Comparison of ENCODE assay signal across 14 cellular contexts in genomic region chr16:66742409-66742808, GRCh38. TPM values are rescaled to one million over a fixed set of nuclear protein-coding genes. Genes with fewer than 3 reads are reported as not detected.
DNase-seq lines count a peak whose midpoint lies in the region; ATAC-seq and TF ChIP-seq lines count a peak whose summit lies in the region.
"Had no signal": no experiment of that assay in that cellular context is flagged by ENCODE, and none has a peak within 500 bp of the region (broad histone marks: within the 10 kb centered on the region; RNA-seq: fewer than 3 reads in every experiment).

No MANE protein-coding gene starts in this region.

- no peak for DNase-seq in SK-N-SH
- peak; percentile 11 for DNase-seq in dermis blood vessel endothelial cell
- no peak for DNase-seq in thyroid gland
- no peak for DNase-seq in NOMO-1 treated with dmso at 0.1 percent for 144 hours (lab: John Stamatoyannopoulos, UW; ENCODE audit: unreplicated experiment)
- no peak for DNase-seq in foreskin keratinocyte
- DNase-seq: activated T-cell treated with anti-CD3 and anti-CD28 coated beads, Interleukin-2, amount 50 U/mL, for 4 hours; H7; NCI-H1105; NCI-H524 treated with DMSO at 0.1 percent for 48 hours had no signal

- POLR2A ChIA-PET in SK-N-SH (lab: Yijun Ruan, JAX), result interaction anchor here (0.9 kb wide), 1 partner anchor 9 kb away, joined by 3 read pairs; the partner anchor contains the start of gene DYNC1LI2

- no peaks in the 10 kb centered on the region for H3K27me3 Mint-ChIP-seq in nephron (ENCODE audit: low read depth)

- H3K4me3 ChIP-seq in SK-N-SH (ENCODE audit: low read depth in 2 of 2, low read length in 1 of 2), result no peak overlapping the region
- H3K4me3 ChIP-seq in thyroid gland (replicated peaks in 1 of 3), result no peak overlapping the region
- H3K4me3 ChIP-seq: breast epithelium had no signal

- H3K27ac Mint-ChIP-seq in nephron, result peak overlapping the region in 2 of 3 experiments; percentile 84 to 90

- H3K9me2 ChIP-seq in SK-N-SH, result no peaks in the 10 kb centered on the region

- no peak for TF ChIP-seq POLR2A in thyroid gland (IDR thresholded peaks at IDR 0.05)

- no peak overlapping the region for H2AFZ ChIP-seq in SK-N-SH (ENCODE audit: low read depth)

- ATAC-seq in SK-N-SH treated with all-trans-retinoic acid at 6 μM for 48 hours (no peak), foreskin keratinocyte (no peak), HG03039 (IDR thresholded peaks at IDR 0.05; ENCODE audit: unreplicated experiment) (no peak)
- ATAC-seq: activated T-cell treated with anti-CD3 and anti-CD28 coated beads, Interleukin-2, amount 50 U/mL, for 4 hours had no signal

- no peak overlapping the region; the same call in 1 of the 2 replicates for H3K4me2 ChIP-seq in SK-N-SH

- no peak for TF ChIP-seq EP300 in SK-N-SH (IDR thresholded peaks at IDR 0.05; ENCODE audit: borderline replicate concordance in 1 of 2, low read depth in 1 of 2, low read length in 1 of 2)

- peaks cover 95% of the 10 kb centered on the region for H3K79me2 ChIP-seq in SK-N-SH (ENCODE audit: insufficient read depth)

- WGBS in SK-N-SH (ENCODE audit: low lambda C conversion rate), result 95% methylated on average over 6 of the region's 6 CpGs
- 71 to 80% methylated on average over 6 of the region's 6 CpGs for WGBS in thyroid gland, 2 donors

- H3K36me3 ChIP-seq in SK-N-SH (replicated peaks in 1 of 2; ENCODE audit: control insufficient read depth in 1 of 2, insufficient read depth in 2 of 2, low read length in 1 of 2) (peaks cover 50 to 64% of the 10 kb centered on the region in 2 experiments), thyroid gland (peaks cover 16 to 17% of the 10 kb centered on the region in 2 donors)
- H3K36me3 ChIP-seq: breast epithelium had no signal

- peaks cover 60% of the 10 kb centered on the region for H3K36me3 Mint-ChIP-seq in nephron (ENCODE audit: low read depth)

- H3K4me3 Mint-ChIP-seq in nephron, result no peak overlapping the region
- H3K4me3 Mint-ChIP-seq: activated T-cell treated with anti-CD3 and anti-CD28 coated beads, Interleukin-2, amount 50 U/mL, for 4 hours had no signal

- no peaks in the 10 kb centered on the region for H3K9me3 ChIP-seq in SK-N-SH
- H3K9me3 ChIP-seq in thyroid gland, result no peaks in the 10 kb centered on the region
- H3K9me3 ChIP-seq: breast epithelium had no signal

- H3K27ac ChIP-seq in SK-N-SH (ENCODE audit: low read depth in 2 of 2, low read length in 1 of 2), result peak overlapping the region; percentile 75 to 77
- peak overlapping the region; percentile 77 to 87 (median 82) for H3K27ac ChIP-seq in thyroid gland
- H3K27ac ChIP-seq in foreskin keratinocyte, result no peak overlapping the region

- H3K9ac ChIP-seq in SK-N-SH, result no peak overlapping the region

- H3K4me1 ChIP-seq in SK-N-SH (ENCODE audit: control insufficient read depth in 1 of 2, insufficient read depth in 2 of 2, low read depth in 1 of 2, low read length in 1 of 2), result peaks cover 10 to 15% of the 10 kb centered on the region in 2 experiments; a peak in 3 of 4 replicates
- H3K4me1 ChIP-seq in thyroid gland, result peaks cover 33 to 52% of the 10 kb centered on the region in 2 donors
- peaks cover 14% of the 10 kb centered on the region for H3K4me1 ChIP-seq in foreskin keratinocyte

- H4K20me1 ChIP-seq in SK-N-SH (ENCODE audit: insufficient read depth), result peaks cover 75% of the 10 kb centered on the region

- TF ChIP-seq CTCF in SK-N-SH (IDR thresholded peaks at IDR 0.05) (no peak), nephron (IDR thresholded peaks at IDR 0.05; ENCODE audit: unreplicated experiment in 3 of 3) (no peak), thyroid gland (IDR thresholded peaks at IDR 0.05) (no peak), foreskin keratinocyte (conservative IDR thresholded peaks at IDR 0.05) (no peak)

- peaks cover 29% of the 10 kb centered on the region for H3F3A ChIP-seq in SK-N-SH (replicated peaks; ENCODE audit: insufficient read depth)

- peaks cover 29% of the 10 kb centered on the region for H3K4me1 Mint-ChIP-seq in nephron

- no peaks in the 10 kb centered on the region for H3K9me3 Mint-ChIP-seq in nephron
- H3K9me3 Mint-ChIP-seq: activated T-cell treated with anti-CD3 and anti-CD28 coated beads, Interleukin-2, amount 50 U/mL, for 4 hours had no signal

- CTCF ChIA-PET in SK-N-SH (lab: Yijun Ruan, JAX), result interaction anchor here (0.9 to 7.4 kb wide), 15 partner anchors 9 to 336 kb away, joined by 3 to 68 read pairs (median 5); partner anchors contain the start of genes CMTM4, DYNC1LI2 and NAE1

- intact Hi-C loops in thyroid gland (cut with DNase I), result no loop called here

- TF ChIP-seq RAD21 in SK-N-SH (IDR thresholded peaks at IDR 0.05; ENCODE audit: low read length), result no peak

- no peaks in the 10 kb centered on the region for H3K27me3 ChIP-seq in SK-N-SH (ENCODE audit: insufficient read depth)
- H3K27me3 ChIP-seq in thyroid gland, result no peaks in the 10 kb centered on the region
- H3K27me3 ChIP-seq in foreskin keratinocyte, result no peaks in the 10 kb centered on the region
- H3K27me3 ChIP-seq: breast epithelium had no signal

TF ChIP-seq in SK-N-SH, 30 proteins besides CTCF, POLR2A, EP300 and RAD21 (continues in another document):
- TF ChIP-seq TEAD4 (IDR thresholded peaks at IDR 0.05; ENCODE audit: borderline replicate concordance, insufficient read depth) (no peak), NRF1 (IDR thresholded peaks at IDR 0.05; ENCODE audit: low read depth, low read length) (no peak), TCF12 (IDR thresholded peaks at IDR 0.05) (no peak), EZH2phosphoT487 (IDR thresholded peaks at IDR 0.05; ENCODE audit: borderline replicate concordance, low read depth) (no peak), GABPA (IDR thresholded peaks at IDR 0.05; ENCODE audit: low read depth) (no peak), RFX5 (IDR thresholded peaks at IDR 0.05; ENCODE audit: low read length) (no peak), PBX3 (IDR thresholded peaks at IDR 0.05) (no peak)

TF ChIP-seq in SK-N-SH treated with all-trans-retinoic acid at 6 μM for 48 hours, 23 proteins besides CTCF, POLR2A, EP300 and RAD21:
- TF ChIP-seq ESRRG (CRISPR knock-in tag; IDR thresholded peaks at IDR 0.05) (no peak), TCF4 (CRISPR knock-in tag; IDR thresholded peaks at IDR 0.05; ENCODE audit: borderline replicate concordance) (no peak), OSR1 (CRISPR knock-in tag; IDR thresholded peaks at IDR 0.05) (no peak), POU6F1 (CRISPR knock-in tag; IDR thresholded peaks at IDR 0.05; ENCODE audit: borderline replicate concordance, low read depth) (no peak), TSHZ2 (CRISPR knock-in tag; IDR thresholded peaks at IDR 0.05) (no peak)

RNA-seq across cellular contexts. Expression of gene DYNC1LI2, which starts 9.0 kb away (rescaled TPM):
- polyA plus RNA-seq in SK-N-SH (2012; rRNA removed) (33.1 and 49.6 TPM in 2 replicates), foreskin keratinocyte (18.1 and 19.5 TPM in 2 replicates)
- 24.1 and 25.2 TPM in 2 replicates for polyA plus RNA-seq in SK-N-SH (2012; cell fraction: cytosol; rRNA removed)
- 186 and 240 TPM in 2 replicates for polyA plus RNA-seq in SK-N-SH (2012; cell fraction: nucleus; rRNA removed)
- total RNA-seq in dermis blood vessel endothelial cell (112 and 219 TPM in 2 replicates), thyroid gland (100 to 1,000 TPM; 162 to 332 (median 195) TPM), foreskin keratinocyte (61.7 and 69.7 TPM in 2 replicates)

RNA-seq across cellular contexts. Expression of gene CMTM4, which starts 45.9 kb away (rescaled TPM):
- polyA plus RNA-seq in SK-N-SH (2012; rRNA removed), result 21.7 and 30.8 TPM in 2 replicates
- 18.9 and 22.2 TPM in 2 replicates for polyA plus RNA-seq in SK-N-SH (2012; cell fraction: cytosol; rRNA removed)
- polyA plus RNA-seq in SK-N-SH (2012; cell fraction: nucleus; rRNA removed), result 22.9 and 26.7 TPM in 2 replicates
- 8.8 and 11.6 TPM in 2 replicates for total RNA-seq in dermis blood vessel endothelial cell
- 100 to 1,000 TPM; 170 to 246 (median 201) TPM for total RNA-seq in thyroid gland
- total RNA-seq in foreskin keratinocyte, result 18.8 and 20.3 TPM in 2 replicates
- polyA plus RNA-seq in foreskin keratinocyte, result 5.4 and 6.6 TPM in 2 replicates

RNA-seq across cellular contexts. Expression of gene TERB1, which starts 59.0 kb away (rescaled TPM):
- polyA plus RNA-seq in SK-N-SH (2012; rRNA removed) (0.06 and 0.08 TPM in 2 replicates), foreskin keratinocyte (not detected in 2 replicates)
- polyA plus RNA-seq in SK-N-SH (2012; cell fraction: cytosol; rRNA removed), result 0.05 TPM in 1 of 2 replicates, not detected in the other
- 0.12 and 0.14 TPM in 2 replicates for polyA plus RNA-seq in SK-N-SH (2012; cell fraction: nucleus; rRNA removed)
- total RNA-seq in dermis blood vessel endothelial cell (0.17 TPM in 1 of 2 replicates, not detected in the other), thyroid gland (1 to 10 TPM in 1 of 4 donors, under 1 TPM in 1, not detected in 2; 0.27 to 2.1 TPM), foreskin keratinocyte (0.04 TPM in 1 of 2 replicates, not detected in the other)
- total RNA-seq: activated T-cell treated with anti-CD3 and anti-CD28 coated beads, Interleukin-2, amount 50 U/mL, for 4 hours; H7; kidney epithelial cell had no signal
